Comparison of ENCODE assay signal across 11 cellular contexts in the genomic region with DNA sequence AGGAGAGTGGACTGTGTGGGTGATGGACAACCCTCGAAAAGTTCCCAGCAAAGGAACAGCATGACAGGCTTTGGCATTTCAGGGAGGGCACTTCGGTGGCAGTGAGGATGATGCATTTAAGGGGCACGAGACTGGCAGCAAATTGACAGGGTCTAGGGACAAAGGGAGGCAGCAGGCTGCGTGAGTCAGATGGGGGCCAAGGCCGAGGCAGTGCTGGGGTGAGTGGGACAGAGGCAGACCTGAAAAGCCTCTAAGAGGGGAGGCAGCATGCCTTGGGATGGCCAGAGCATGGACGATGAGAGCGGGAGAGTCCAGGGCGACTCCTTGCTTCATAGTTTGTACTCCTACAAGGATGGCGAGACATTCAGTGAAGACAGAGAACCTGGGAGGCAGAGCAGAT. TPM values are rescaled to one million over a fixed set of nuclear protein-coding genes. Genes with fewer than 3 reads are reported as not detected.
"Had no signal": no experiment of that assay in that cellular context is flagged by ENCODE, and none has a peak within 500 bp of the region (broad histone marks: within the 10 kb centered on the region; RNA-seq: fewer than 3 reads in every experiment).

No MANE protein-coding gene starts in this region.

- H3K4me3 Mint-ChIP-seq: GM23338, HFFc6, IgD-negative memory B cell had no signal

- DNase-seq: HFFc6, KBM-7 had no signal

- H3K27ac ChIP-seq: HL-60, KMS-11 had no signal

- H2AFZ ChIP-seq: GM23338 had no signal

- H3K4me1 ChIP-seq: HAP-1 had no signal

- H3K9ac ChIP-seq: KMS-11 had no signal

- H3K27ac Mint-ChIP-seq: GM23338, HFFc6 had no signal

- ATAC-seq: GM23338, HCT116, HepG2 had no signal

- H3K4me2 ChIP-seq: GM23338, KMS-11 had no signal

- H3K36me3 ChIP-seq: HAP-1 had no signal

- H3K9me3 Mint-ChIP-seq: GM23338 had no signal

- H3K4me1 Mint-ChIP-seq: GM23338 had no signal

- FAIRE-seq: H1, H54, HepG2 had no signal

- H3K4me3 ChIP-seq: GM23338, HAP-1 had no signal

- H3K9me3 ChIP-seq: HAP-1 had no signal

RNA-seq across cellular contexts. Expression of a gene that starts 49.5 kb away (rescaled TPM):
- total RNA-seq: HepG2 had no signal
